Comparison of ENCODE assay signal across 1 cellular context in genomic region chr18:79203017-79203605, GRCh38.
TF ChIP-seq lines count a peak whose summit lies in the region.

No MANE protein-coding gene starts in this region.

TF ChIP-seq in WTC11, 78 proteins besides CTCF, POLR2A, EP300 and RAD21 (continued from another document):
- TF ChIP-seq E2F5 (CRISPR knock-in tag; IDR thresholded peaks at IDR 0.05) = no peak
- TF ChIP-seq NFATC4 (CRISPR knock-in tag; IDR thresholded peaks at IDR 0.05) = no peak
- no peak for TF ChIP-seq ESRRA (CRISPR knock-in tag; IDR thresholded peaks at IDR 0.05; ENCODE audit: borderline replicate concordance)
- no peak for TF ChIP-seq HMGA2 (CRISPR knock-in tag; IDR thresholded peaks at IDR 0.05)
- TF ChIP-seq FOXK1 (CRISPR knock-in tag; IDR thresholded peaks at IDR 0.05) = no peak
- TF ChIP-seq ZNF317 (CRISPR knock-in tag; IDR thresholded peaks at IDR 0.05; ENCODE audit: borderline replicate concordance, low read depth) = no peak
- TF ChIP-seq ARID4B (CRISPR knock-in tag; IDR thresholded peaks at IDR 0.05; ENCODE audit: borderline replicate concordance) = no peak
- no peak for TF ChIP-seq KAT7 (CRISPR knock-in tag; IDR thresholded peaks at IDR 0.05; ENCODE audit: borderline replicate concordance)
- no peak for TF ChIP-seq JAZF1 (CRISPR knock-in tag; IDR thresholded peaks at IDR 0.05)
- TF ChIP-seq ZMAT4 (CRISPR knock-in tag; IDR thresholded peaks at IDR 0.05) = no peak
- TF ChIP-seq USF1 (CRISPR knock-in tag; IDR thresholded peaks at IDR 0.05) = no peak
